11 cellular contexts compared by ENCODE assay signal in the genomic region with DNA sequence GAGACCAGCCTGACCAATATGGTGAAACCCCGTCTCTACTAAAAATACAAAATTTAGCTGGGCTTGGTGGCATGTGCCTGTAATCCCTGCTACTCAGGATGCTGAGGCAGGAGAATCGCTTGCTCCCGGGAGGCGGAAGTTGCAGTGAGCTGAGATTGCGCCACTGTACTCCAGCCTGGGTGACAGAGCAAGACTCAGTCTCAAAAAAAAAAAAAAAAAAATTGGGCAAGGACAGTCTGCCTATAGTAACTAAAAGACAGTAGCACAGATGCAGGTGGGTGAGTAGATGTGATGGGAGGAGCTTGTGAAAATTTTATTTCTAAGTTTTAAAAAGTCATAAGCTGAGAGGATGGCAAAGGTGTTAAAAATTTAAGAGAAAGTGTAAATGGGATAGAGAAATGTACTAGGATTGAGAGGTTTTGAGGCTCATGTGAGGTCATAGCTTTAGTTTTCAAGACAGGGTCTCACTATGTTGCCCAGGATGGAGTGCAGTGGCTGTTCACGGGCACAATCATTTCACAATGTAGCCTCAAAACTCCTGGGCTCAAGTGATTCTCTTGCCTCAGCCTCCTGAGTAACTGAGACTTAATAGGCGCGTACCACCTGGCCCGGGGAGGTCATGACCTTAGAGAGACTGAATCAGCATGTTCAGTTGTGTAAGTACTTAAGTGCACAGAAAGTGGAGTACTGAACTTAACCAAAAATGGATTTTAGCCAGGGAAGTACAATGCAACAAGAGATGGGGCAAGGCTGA. TPM values are rescaled to one million over a fixed set of nuclear protein-coding genes. Genes with fewer than 3 reads are reported as not detected.
DNase-seq lines count a peak whose midpoint lies in the region; ATAC-seq, FAIRE-seq and TF ChIP-seq lines count a peak whose summit lies in the region.
"Had no signal": no experiment of that assay in that cellular context is flagged by ENCODE, and none has a peak within 500 bp of the region (broad histone marks: within the 10 kb centered on the region; RNA-seq: fewer than 3 reads in every experiment).

No MANE protein-coding gene starts in this region.

- peaks cover 32% of the 10 kb centered on the region for H3K4me1 Mint-ChIP-seq in activated CD4-positive, alpha-beta T cell treated with anti-CD3 and anti-CD28 coated beads, Interleukin-2, amount 10 ng/mL, durations not matched to agents 24 days and 14 days
- peaks cover 43% of the 10 kb centered on the region for H3K4me1 Mint-ChIP-seq in activated CD4-positive, alpha-beta T cell treated with anti-CD3 and anti-CD28 coated beads, Interleukin-2, amount 10 ng/mL, durations not matched to agents 7 days and 5 days

- FAIRE-seq in small intestine (lab: Jason Lieb, UNC), result no peak
- FAIRE-seq: frontal cortex had no signal

- H3K4me3 Mint-ChIP-seq in activated CD4-positive, alpha-beta T cell treated with anti-CD3 and anti-CD28 coated beads, Interleukin-2, amount 10 ng/mL, durations not matched to agents 24 days and 14 days, result no peak overlapping the region
- no peak overlapping the region for H3K4me3 Mint-ChIP-seq in activated CD4-positive, alpha-beta T cell treated with anti-CD3 and anti-CD28 coated beads, Interleukin-2, amount 10 ng/mL, durations not matched to agents 7 days and 5 days

- no peak for DNase-seq in activated CD4-positive, alpha-beta T cell treated with anti-CD3 and anti-CD28 coated beads, Interleukin-2, amount 10 ng/mL, durations not matched to agents 24 days and 14 days
- no peak for DNase-seq in activated CD4-positive, alpha-beta T cell treated with anti-CD3 and anti-CD28 coated beads, Interleukin-2, amount 10 ng/mL, durations not matched to agents 7 days and 5 days
- DNase-seq in RPMI7951 (ENCODE audit: low read depth), result peak; percentile 16
- DNase-seq in fibroblast of mammary gland (ENCODE audit: low read depth), result peak; percentile 76
- DNase-seq in sigmoid colon, result peak; percentile 66
- DNase-seq in effector CD8-positive, alpha-beta T cell (lab: John Stamatoyannopoulos, UW), result no peak
- no peak for DNase-seq in foreskin keratinocyte
- DNase-seq in small intestine, result no peak
- DNase-seq: activated effector memory CD4-positive, alpha-beta T cell treated with Interleukin-2 at 50 U/mL for 16 hours had no signal

- H3K36me3 ChIP-seq in sigmoid colon (peaks cover 0 to 27% (median 14%) of the 10 kb centered on the region in 4 donors), small intestine (ENCODE audit: control insufficient read depth in 2 of 2, insufficient read depth in 2 of 2, low read length in 2 of 2) (peaks cover 9 to 15% of the 10 kb centered on the region in 2 donors)

- peak overlapping the region in 1 of 4 donors; percentile 27 for H3K27ac ChIP-seq in sigmoid colon
- no peak overlapping the region for H3K27ac ChIP-seq in foreskin keratinocyte
- H3K27ac ChIP-seq in small intestine (ENCODE audit: low read depth in 1 of 2, low read length in 1 of 2), result no peak overlapping the region
- H3K27ac ChIP-seq: SJCRH30 had no signal

- no peak for ATAC-seq in foreskin keratinocyte

- H3K4me1 ChIP-seq in sigmoid colon, result no peaks in the 10 kb centered on the region
- no peaks in the 10 kb centered on the region for H3K4me1 ChIP-seq in foreskin keratinocyte
- no peaks in the 10 kb centered on the region for H3K4me1 ChIP-seq in small intestine (ENCODE audit: control insufficient read depth in 2 of 2, insufficient read depth in 1 of 2, low read depth in 1 of 2, low read length in 1 of 2)
- H3K4me1 ChIP-seq: SJCRH30 had no signal

- no peak for TF ChIP-seq CTCF in fibroblast of mammary gland (conservative IDR thresholded peaks at IDR 0.05; ENCODE audit: control insufficient read depth, insufficient read depth, low read depth, low read length)
- TF ChIP-seq CTCF in sigmoid colon (IDR thresholded peaks at IDR 0.05), result no peak
- no peak for TF ChIP-seq CTCF in foreskin keratinocyte (conservative IDR thresholded peaks at IDR 0.05)

- peak overlapping the region; percentile 35 for H3K27ac Mint-ChIP-seq in activated CD4-positive, alpha-beta T cell treated with anti-CD3 and anti-CD28 coated beads, Interleukin-2, amount 10 ng/mL, durations not matched to agents 24 days and 14 days
- H3K27ac Mint-ChIP-seq in activated CD4-positive, alpha-beta T cell treated with anti-CD3 and anti-CD28 coated beads, Interleukin-2, amount 10 ng/mL, durations not matched to agents 7 days and 5 days, result no peak overlapping the region

- no peaks in the 10 kb centered on the region for H3K27me3 Mint-ChIP-seq in activated CD4-positive, alpha-beta T cell treated with anti-CD3 and anti-CD28 coated beads, Interleukin-2, amount 10 ng/mL, durations not matched to agents 24 days and 14 days
- H3K27me3 Mint-ChIP-seq in activated CD4-positive, alpha-beta T cell treated with anti-CD3 and anti-CD28 coated beads, Interleukin-2, amount 10 ng/mL, durations not matched to agents 7 days and 5 days, result no peaks in the 10 kb centered on the region

- H3K27me3 ChIP-seq in sigmoid colon, result no peaks in the 10 kb centered on the region
- no peaks in the 10 kb centered on the region for H3K27me3 ChIP-seq in foreskin keratinocyte
- H3K27me3 ChIP-seq in small intestine (ENCODE audit: control insufficient read depth in 2 of 2, insufficient read depth in 2 of 2, low read length in 2 of 2), result no peaks in the 10 kb centered on the region
- H3K27me3 ChIP-seq: SJCRH30 had no signal

- H3K9me3 ChIP-seq in sigmoid colon (no peaks in the 10 kb centered on the region), small intestine (ENCODE audit: control insufficient read depth, low read depth) (no peaks in the 10 kb centered on the region)
- H3K9me3 ChIP-seq: SJCRH30 had no signal

- no peak for TF ChIP-seq POLR2A in sigmoid colon (IDR thresholded peaks at IDR 0.05)

- WGBS in sigmoid colon, 2 donors, result 87% methylated on average over 9 of the region's 9 CpGs
- 85 to 87% (median 86%) methylated on average over 9 of the region's 9 CpGs for WGBS in small intestine, 3 donors

- CTCF ChIA-PET in activated CD4-positive, alpha-beta T cell treated with anti-CD3 and anti-CD28 coated beads, Interleukin-2, amount 10 ng/mL, durations not matched to agents 7 days and 5 days (lab: Charles Lee), result interaction anchor here (0.7 to 2.4 kb wide), 14 partner anchors 8 to 106 kb away, joined by 3 to 9 read pairs (median 4); partner anchors contain the start of gene SPOCD1

- intact Hi-C loops in activated CD4-positive, alpha-beta T cell treated with anti-CD3 and anti-CD28 coated beads, Interleukin-2, amount 10 ng/mL, durations not matched to agents 24 days and 14 days (cut with micrococcal nuclease), result no loop called here
- intact Hi-C loops in sigmoid colon (cut with DNase I), result no loop called here

- TF ChIP-seq EP300 in sigmoid colon (IDR thresholded peaks at IDR 0.05), result no peak

- POLR2A ChIA-PET in activated CD4-positive, alpha-beta T cell treated with anti-CD3 and anti-CD28 coated beads, Interleukin-2, amount 10 ng/mL, durations not matched to agents 7 days and 5 days (lab: Charles Lee), result interaction anchor here (0.5 kb wide), 1 partner anchor 89 kb away, joined by 4 read pairs; the partner anchor contains the start of gene SPOCD1

- peaks cover 56% of the 10 kb centered on the region for H3K36me3 Mint-ChIP-seq in activated CD4-positive, alpha-beta T cell treated with anti-CD3 and anti-CD28 coated beads, Interleukin-2, amount 10 ng/mL, durations not matched to agents 24 days and 14 days (ENCODE audit: low read depth)
- peaks cover 58% of the 10 kb centered on the region for H3K36me3 Mint-ChIP-seq in activated CD4-positive, alpha-beta T cell treated with anti-CD3 and anti-CD28 coated beads, Interleukin-2, amount 10 ng/mL, durations not matched to agents 7 days and 5 days (ENCODE audit: low read depth)

- H3K4me3 ChIP-seq in fibroblast of mammary gland (ENCODE audit: control insufficient read depth, low read depth, low read length) (no peak overlapping the region), sigmoid colon (no peak overlapping the region), small intestine (ENCODE audit: low read depth in 1 of 2, low read length in 2 of 2) (no peak overlapping the region)
- H3K4me3 ChIP-seq: SJCRH30 had no signal

- peaks cover 5% of the 10 kb centered on the region for H3K9me3 Mint-ChIP-seq in activated CD4-positive, alpha-beta T cell treated with anti-CD3 and anti-CD28 coated beads, Interleukin-2, amount 10 ng/mL, durations not matched to agents 24 days and 14 days
- peaks cover 4% of the 10 kb centered on the region for H3K9me3 Mint-ChIP-seq in activated CD4-positive, alpha-beta T cell treated with anti-CD3 and anti-CD28 coated beads, Interleukin-2, amount 10 ng/mL, durations not matched to agents 7 days and 5 days

RNA-seq across cellular contexts. Expression of gene PTP4A2, which starts 33.7 kb away (rescaled TPM):
- 363 and 390 TPM in 2 replicates for total RNA-seq in activated CD4-positive, alpha-beta T cell treated with anti-CD3 and anti-CD28 coated beads, Interleukin-2, amount 10 ng/mL, durations not matched to agents 24 days and 14 days
- total RNA-seq in activated CD4-positive, alpha-beta T cell treated with anti-CD3 and anti-CD28 coated beads, Interleukin-2, amount 10 ng/mL, durations not matched to agents 7 days and 5 days, result 100 to 1,000 TPM; 334 to 347 TPM
- total RNA-seq in RPMI7951 (2014; rRNA removed; shearing (Covaris generic)), result 225 and 397 TPM in 2 replicates
- total RNA-seq in sigmoid colon (100 to 1,000 TPM; 226 to 327 (median 255) TPM), foreskin keratinocyte (251 and 254 TPM in 2 replicates)
- polyA plus RNA-seq in sigmoid colon (100 to 1,000 TPM; 145 to 228 (median 177) TPM), foreskin keratinocyte (130 and 148 TPM in 2 replicates), small intestine (100 to 1,000 TPM; 115 to 129 (median 120) TPM)

Comparison
In these comparisons a context has a peak if more than half of its experiments do, and no peak if none do; other contexts are left out.
1. DNase-seq: peak in RPMI7951 (single experiment), fibroblast of mammary gland (single experiment) and sigmoid colon (single experiment); none in activated CD4-positive, alpha-beta T cell treated with anti-CD3 and anti-CD28 coated beads, Interleukin-2, amount 10 ng/mL, durations not matched to agents 24 days and 14 days (single experiment), activated CD4-positive, alpha-beta T cell treated with anti-CD3 and anti-CD28 coated beads, Interleukin-2, amount 10 ng/mL, durations not matched to agents 7 days and 5 days (single experiment), effector CD8-positive, alpha-beta T cell (single experiment), foreskin keratinocyte (0 of 2) and small intestine (single experiment).